1 cellular context compared by ENCODE assay signal in the genomic region with DNA sequence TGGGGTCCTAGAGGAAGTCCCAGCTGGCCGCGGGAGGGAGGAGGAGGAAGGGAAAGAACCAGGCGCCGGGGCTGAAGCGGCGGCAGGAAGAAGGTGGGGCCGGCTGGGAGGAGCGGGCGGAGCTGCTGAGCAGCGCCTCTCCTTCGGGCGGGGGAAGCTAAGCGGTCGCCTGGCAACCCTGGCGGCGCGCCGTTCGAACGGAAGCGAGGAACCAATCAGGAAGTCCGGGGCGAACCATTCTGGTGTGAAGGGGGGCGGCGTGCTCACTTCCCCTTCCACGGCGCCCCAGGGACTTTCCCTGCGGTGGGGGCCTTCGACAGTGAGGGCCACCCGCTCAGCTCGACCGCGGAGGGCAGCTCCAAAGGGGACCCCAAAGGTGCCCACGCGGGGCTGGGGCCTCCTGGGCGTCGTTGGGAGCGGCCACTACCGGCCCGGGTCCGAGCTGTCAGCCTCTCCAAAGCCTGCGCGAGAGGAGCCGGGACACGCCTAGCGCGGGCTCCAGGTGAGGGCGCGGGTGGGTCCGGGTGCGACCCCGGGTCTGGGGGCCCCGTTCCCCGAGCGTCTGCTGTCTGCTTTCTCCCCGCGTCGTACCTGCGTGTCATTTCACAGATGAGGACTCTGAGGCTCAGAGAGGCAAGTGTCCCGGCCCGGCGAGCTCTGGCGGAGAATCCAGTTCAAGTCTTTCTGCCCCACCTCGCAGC.
A peak's percentile ranks its signal among the peaks of the same experiment; 100 is the strongest.
TF ChIP-seq lines count a peak whose summit lies in the region.

TSS of gene FAM110A (plus strand) at position 266 of the 701 bp plus-strand sequence. CDS start 11,090 bp downstream, outside the sequence.

TF ChIP-seq in HepG2, 621 proteins besides CTCF, POLR2A, EP300 and RAD21 (continued from another document and continues in another):
- TF ChIP-seq IRX3 (CRISPR knock-in tag; IDR thresholded peaks at IDR 0.05; ENCODE audit: borderline replicate concordance, low read depth): no peak; the same call in 1 of the 2 replicates
- TF ChIP-seq KIAA2018 (CRISPR knock-in tag; IDR thresholded peaks at IDR 0.05; ENCODE audit: borderline replicate concordance): no peak
- TF ChIP-seq DPF2 (CRISPR knock-in tag; IDR thresholded peaks at IDR 0.05; ENCODE audit: borderline replicate concordance, low read depth): no peak
- no peak for TF ChIP-seq ZNF34 (CRISPR knock-in tag; IDR thresholded peaks at IDR 0.05; ENCODE audit: borderline replicate concordance)
- TF ChIP-seq CEBPB (IDR thresholded peaks at IDR 0.05; ENCODE audit: borderline replicate concordance, low read depth, low read length): no peak
- TF ChIP-seq FOXJ3 (CRISPR knock-in tag; IDR thresholded peaks at IDR 0.05; ENCODE audit: borderline replicate concordance): no peak
- no peak for TF ChIP-seq HNRNPL (IDR thresholded peaks at IDR 0.05; ENCODE audit: low read depth, low read length)
- TF ChIP-seq ZMAT5 (CRISPR knock-in tag; IDR thresholded peaks at IDR 0.05; ENCODE audit: borderline replicate concordance, low read depth): no peak
- TF ChIP-seq ZNF878 (CRISPR knock-in tag; IDR thresholded peaks at IDR 0.05): peak; percentile 92
- no peak for TF ChIP-seq SOX6 (IDR thresholded peaks at IDR 0.05)
- peak; percentile 54; the same call in 1 of the 2 replicates for TF ChIP-seq SOX6 (CRISPR knock-in tag; IDR thresholded peaks at IDR 0.05)
- TF ChIP-seq ZNF343 (CRISPR knock-in tag; IDR thresholded peaks at IDR 0.05): peak; percentile 95; the same call in 1 of the 2 replicates
- TF ChIP-seq, protein P1, sequence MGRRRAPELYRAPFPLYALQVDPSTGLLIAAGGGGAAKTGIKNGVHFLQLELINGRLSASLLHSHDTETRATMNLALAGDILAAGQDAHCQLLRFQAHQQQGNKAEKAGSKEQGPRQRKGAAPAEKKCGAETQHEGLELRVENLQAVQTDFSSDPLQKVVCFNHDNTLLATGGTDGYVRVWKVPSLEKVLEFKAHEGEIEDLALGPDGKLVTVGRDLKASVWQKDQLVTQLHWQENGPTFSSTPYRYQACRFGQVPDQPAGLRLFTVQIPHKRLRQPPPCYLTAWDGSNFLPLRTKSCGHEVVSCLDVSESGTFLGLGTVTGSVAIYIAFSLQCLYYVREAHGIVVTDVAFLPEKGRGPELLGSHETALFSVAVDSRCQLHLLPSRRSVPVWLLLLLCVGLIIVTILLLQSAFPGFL (CRISPR knock-in tag; IDR thresholded peaks at IDR 0.05): no peak
- no peak for TF ChIP-seq ZC3H13 (CRISPR knock-in tag; IDR thresholded peaks at IDR 0.05)
- peak; percentile 92 for TF ChIP-seq MTF2 (CRISPR knock-in tag; IDR thresholded peaks at IDR 0.05; ENCODE audit: borderline replicate concordance)
- TF ChIP-seq SETDB1 (CRISPR knock-in tag; IDR thresholded peaks at IDR 0.05; ENCODE audit: borderline replicate concordance): no peak
- no peak for TF ChIP-seq ZNF570 (CRISPR knock-in tag; IDR thresholded peaks at IDR 0.05; ENCODE audit: borderline replicate concordance)
- peak; percentile 77; the same call in 1 of the 2 replicates for TF ChIP-seq HOXA3 (CRISPR knock-in tag; IDR thresholded peaks at IDR 0.05)
- TF ChIP-seq BHLHE40 (IDR thresholded peaks at IDR 0.05; ENCODE audit: low read length): peak; percentile 95
- no peak for TF ChIP-seq PRDM4 (CRISPR knock-in tag; IDR thresholded peaks at IDR 0.05; ENCODE audit: borderline replicate concordance)
- 0 out of 2 replicates have a peak, but pooled peaks have one; percentile 73 for TF ChIP-seq AHR (CRISPR knock-in tag; IDR thresholded peaks at IDR 0.05)
- no peak for TF ChIP-seq CERS6 (CRISPR knock-in tag; IDR thresholded peaks at IDR 0.05)
- peak; percentile 83; the same call in 1 of the 2 replicates for TF ChIP-seq ARID2 (CRISPR knock-in tag; IDR thresholded peaks at IDR 0.05; ENCODE audit: borderline replicate concordance)
- no peak for TF ChIP-seq ZNF660 (CRISPR knock-in tag; IDR thresholded peaks at IDR 0.05; ENCODE audit: borderline replicate concordance, low read depth)
- peak; percentile 76; the same call in 1 of the 2 replicates for TF ChIP-seq PHF21A (CRISPR knock-in tag; IDR thresholded peaks at IDR 0.05)
- TF ChIP-seq ZNF432 (CRISPR knock-in tag; IDR thresholded peaks at IDR 0.05; ENCODE audit: borderline replicate concordance): no peak
- no peak for TF ChIP-seq MIXL1 (CRISPR knock-in tag; IDR thresholded peaks at IDR 0.05)
- peak; percentile 60; the same call in 1 of the 2 replicates for TF ChIP-seq ZNF292 (CRISPR knock-in tag; IDR thresholded peaks at IDR 0.05; ENCODE audit: borderline replicate concordance, low read depth)
- TF ChIP-seq ATF5 (CRISPR knock-in tag; IDR thresholded peaks at IDR 0.05; ENCODE audit: low read depth): no peak
- peak; percentile 98 for TF ChIP-seq SIN3A (IDR thresholded peaks at IDR 0.05; ENCODE audit: borderline replicate concordance, low read depth, low read length)
- TF ChIP-seq TGIF2 (CRISPR knock-in tag; IDR thresholded peaks at IDR 0.05): no peak; the same call in none of the 2 replicates
- TF ChIP-seq GTF2F1 (IDR thresholded peaks at IDR 0.05; ENCODE audit: low read length): no peak
- TF ChIP-seq ZNF773 (CRISPR knock-in tag; IDR thresholded peaks at IDR 0.05; ENCODE audit: borderline replicate concordance): no peak
- no peak for TF ChIP-seq ZFP82 (CRISPR knock-in tag; IDR thresholded peaks at IDR 0.05; ENCODE audit: borderline replicate concordance)
- TF ChIP-seq KDM1A (CRISPR knock-in tag; IDR thresholded peaks at IDR 0.05): no peak
- peak; percentile 71; the same call in 1 of the 2 replicates for TF ChIP-seq KLF15 (CRISPR knock-in tag; IDR thresholded peaks at IDR 0.05; ENCODE audit: borderline replicate concordance)
- TF ChIP-seq KAT8 (CRISPR knock-in tag; IDR thresholded peaks at IDR 0.05): peak; percentile 85
- TF ChIP-seq, protein P2, sequence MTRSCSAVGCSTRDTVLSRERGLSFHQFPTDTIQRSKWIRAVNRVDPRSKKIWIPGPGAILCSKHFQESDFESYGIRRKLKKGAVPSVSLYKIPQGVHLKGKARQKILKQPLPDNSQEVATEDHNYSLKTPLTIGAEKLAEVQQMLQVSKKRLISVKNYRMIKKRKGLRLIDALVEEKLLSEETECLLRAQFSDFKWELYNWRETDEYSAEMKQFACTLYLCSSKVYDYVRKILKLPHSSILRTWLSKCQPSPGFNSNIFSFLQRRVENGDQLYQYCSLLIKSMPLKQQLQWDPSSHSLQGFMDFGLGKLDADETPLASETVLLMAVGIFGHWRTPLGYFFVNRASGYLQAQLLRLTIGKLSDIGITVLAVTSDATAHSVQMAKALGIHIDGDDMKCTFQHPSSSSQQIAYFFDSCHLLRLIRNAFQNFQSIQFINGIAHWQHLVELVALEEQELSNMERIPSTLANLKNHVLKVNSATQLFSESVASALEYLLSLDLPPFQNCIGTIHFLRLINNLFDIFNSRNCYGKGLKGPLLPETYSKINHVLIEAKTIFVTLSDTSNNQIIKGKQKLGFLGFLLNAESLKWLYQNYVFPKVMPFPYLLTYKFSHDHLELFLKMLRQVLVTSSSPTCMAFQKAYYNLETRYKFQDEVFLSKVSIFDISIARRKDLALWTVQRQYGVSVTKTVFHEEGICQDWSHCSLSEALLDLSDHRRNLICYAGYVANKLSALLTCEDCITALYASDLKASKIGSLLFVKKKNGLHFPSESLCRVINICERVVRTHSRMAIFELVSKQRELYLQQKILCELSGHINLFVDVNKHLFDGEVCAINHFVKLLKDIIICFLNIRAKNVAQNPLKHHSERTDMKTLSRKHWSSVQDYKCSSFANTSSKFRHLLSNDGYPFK (CRISPR knock-in tag; IDR thresholded peaks at IDR 0.05; ENCODE audit: borderline replicate concordance): peak; percentile 71; the same call in 1 of the 2 replicates
- no peak for TF ChIP-seq FUBP1 (CRISPR knock-in tag; IDR thresholded peaks at IDR 0.05; ENCODE audit: borderline replicate concordance)
